ENCODE assay signal across 8 cellular contexts in genomic region chr11:59141673-59142460, GRCh38. TPM values are rescaled to one million over a fixed set of nuclear protein-coding genes. Genes with fewer than 3 reads are reported as not detected.
DNase-seq lines count a peak whose midpoint lies in the region; ATAC-seq and TF ChIP-seq lines count a peak whose summit lies in the region.

No MANE protein-coding gene starts in this region.

- H3K9ac ChIP-seq in ES-I3 (ENCODE audit: low read depth, low read length): peak overlapping the region; percentile 77

- H3K4me1 ChIP-seq in ES-I3 (ENCODE audit: insufficient read depth, low read length) (no peaks in the 10 kb centered on the region), adrenal gland (replicated peaks in 1 of 2) (peaks cover 18 to 36% of the 10 kb centered on the region in 2 donors), suprapubic skin (peaks cover 35% of the 10 kb centered on the region)

- ATAC-seq in HG03354 (IDR thresholded peaks at IDR 0.05; ENCODE audit: poor library complexity, severe bottlenecking, unreplicated experiment) (peak; percentile 1), HG03280 (IDR thresholded peaks at IDR 0.05; ENCODE audit: unreplicated experiment) (no peak)

- DNase-seq in adrenal gland (no peak), kidney epithelial cell (ENCODE audit: low read depth) (no peak), suprapubic skin (ENCODE audit: low spot score in 2 of 2) (no peak), HUDEP-2 (lab: John Stamatoyannopoulos, UW; ENCODE audit: unreplicated experiment in 76 of 76) (no peak), caudate nucleus (lab: John Stamatoyannopoulos, UW) (no peak)

- WGBS in adrenal gland, 4 donors: 3 to 4% (median 3%) methylated on average over 3 of the region's 3 CpGs
- 3% methylated on average over 3 of the region's 3 CpGs for WGBS in suprapubic skin

- H3K9me3 ChIP-seq in ES-I3 (ENCODE audit: control insufficient read depth, insufficient read depth, low read length) (no peaks in the 10 kb centered on the region; the same call in 1 of the 2 replicates), adrenal gland (replicated peaks in 1 of 3) (no peaks in the 10 kb centered on the region), suprapubic skin (no peaks in the 10 kb centered on the region)

- no peak for TF ChIP-seq POLR2A in adrenal gland (IDR thresholded peaks at IDR 0.05)
- TF ChIP-seq POLR2A in suprapubic skin (IDR thresholded peaks at IDR 0.05): no peak

- H3K4me3 ChIP-seq in adrenal gland (peak overlapping the region; percentile 9 to 88 (median 60)), kidney epithelial cell (ENCODE audit: low read depth, low read length) (peak overlapping the region; percentile 73), suprapubic skin (peak overlapping the region; percentile 83)

- no peak for TF ChIP-seq EP300 in suprapubic skin (IDR thresholded peaks at IDR 0.05)

- no peaks in the 10 kb centered on the region for H3K27me3 ChIP-seq in adrenal gland
- no peaks in the 10 kb centered on the region for H3K27me3 ChIP-seq in kidney epithelial cell (ENCODE audit: control insufficient read depth, insufficient read depth, low read length)
- no peaks in the 10 kb centered on the region for H3K27me3 ChIP-seq in suprapubic skin

- peak overlapping the region in 4 of 5 donors; percentile 80 to 97 (median 94) for H3K27ac ChIP-seq in adrenal gland
- H3K27ac ChIP-seq in suprapubic skin: peak overlapping the region; percentile 94
- no peak overlapping the region for H3K27ac ChIP-seq in caudate nucleus (ENCODE audit: low read depth, low read length)

- no peaks in the 10 kb centered on the region for H3K36me3 ChIP-seq in ES-I3 (ENCODE audit: insufficient read depth, low read length)
- no peaks in the 10 kb centered on the region for H3K36me3 ChIP-seq in adrenal gland (replicated peaks in 1 of 2)
- no peaks in the 10 kb centered on the region for H3K36me3 ChIP-seq in kidney epithelial cell (ENCODE audit: control insufficient read depth, insufficient read depth, low read length)
- no peaks in the 10 kb centered on the region for H3K36me3 ChIP-seq in suprapubic skin

- TF ChIP-seq CTCF in adrenal gland (IDR thresholded peaks at IDR 0.05) (no peak), kidney epithelial cell (IDR thresholded peaks at IDR 0.05; ENCODE audit: insufficient read depth, low read length, poor library complexity, severe bottlenecking) (no peak), suprapubic skin (IDR thresholded peaks at IDR 0.05) (no peak)

- intact Hi-C loops in adrenal gland (cut with DNase I): no loop called here

RNA-seq across cellular contexts. Expression of gene FAM111A, which starts 0.8 kb away (rescaled TPM):
- 10 to 100 TPM; 15.8 to 40.4 (median 30.1) TPM for total RNA-seq in adrenal gland
- 10 to 100 TPM; 13.5 to 92.5 (median 30.7) TPM for polyA plus RNA-seq in adrenal gland
- 22.2 and 27.2 TPM in 2 replicates for total RNA-seq in kidney epithelial cell
- total RNA-seq in suprapubic skin: 10 to 100 TPM; 12.5 to 55.7 (median 21.6) TPM

RNA-seq across cellular contexts. Expression of gene DTX4, which starts 30.1 kb away (rescaled TPM):
- total RNA-seq in adrenal gland (1 to 10 TPM; 2.2 to 7.8 (median 3.4) TPM), kidney epithelial cell (7.4 and 9.1 TPM in 2 replicates), suprapubic skin (10 to 100 TPM in 1 of 4 donors, 1 to 10 TPM in 3; 8.3 to 11.5 (median 8.9) TPM)
- 1 to 10 TPM; 1.2 to 2.9 (median 2.3) TPM for polyA plus RNA-seq in adrenal gland

RNA-seq across cellular contexts. Expression of gene FAM111B, which starts 34.8 kb away (rescaled TPM):
- total RNA-seq in adrenal gland (1 to 10 TPM in 3 of 8 donors, under 1 TPM in 4, not detected in 1; 0.26 to 1.7 (median 0.77) TPM), kidney epithelial cell (3.2 and 3.8 TPM in 2 replicates), suprapubic skin (1 to 10 TPM in 3 of 4 donors, under 1 TPM in 1; 0.48 to 1.8 (median 1.5) TPM)
- 1 to 10 TPM in 1 of 3 donors, under 1 TPM in 2; 0.08 to 2.5 (median 0.20) TPM for polyA plus RNA-seq in adrenal gland

RNA-seq across cellular contexts. Expression of gene GLYATL1B, which starts 55.8 kb away (rescaled TPM):
- total RNA-seq in adrenal gland (not detected), kidney epithelial cell (not detected in 2 replicates), suprapubic skin (not detected)
- polyA plus RNA-seq in adrenal gland: not detected
